Comparison of ENCODE assay signal across 8 cellular contexts in the genomic region with DNA sequence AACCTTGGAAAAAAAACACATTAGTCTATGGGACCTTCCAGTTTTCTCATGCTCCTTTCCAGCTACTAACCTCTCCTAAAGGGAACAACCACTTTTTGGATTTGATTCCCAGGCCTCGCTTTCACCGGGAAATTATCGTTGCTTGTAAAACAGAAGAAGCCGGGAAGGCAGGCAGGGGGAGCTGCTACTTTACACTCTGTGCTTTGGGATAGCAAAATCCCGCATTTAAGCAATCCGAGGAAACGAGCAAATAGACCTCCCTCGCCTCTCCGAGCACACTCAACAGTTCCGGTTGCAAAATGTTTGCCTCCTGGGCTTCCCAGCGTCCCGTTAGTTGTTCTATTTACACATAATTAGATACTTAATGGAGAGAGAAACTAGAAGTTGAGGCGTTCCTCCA. TPM values are rescaled to one million over a fixed set of nuclear protein-coding genes. Genes with fewer than 3 reads are reported as not detected.
A peak's percentile ranks its signal among the peaks of the same experiment; 100 is the strongest.
DNase-seq lines count a peak whose midpoint lies in the region; ATAC-seq, FAIRE-seq and TF ChIP-seq lines count a peak whose summit lies in the region.

No MANE protein-coding gene starts in this region.

- H3K27ac ChIP-seq in RWPE2 (ENCODE audit: poor library complexity, severe bottlenecking): no peak overlapping the region
- H3K27ac ChIP-seq in mesodermal cell (ENCODE audit: low read depth, low read length, severe bottlenecking): no peak overlapping the region
- peak overlapping the region; percentile 34 to 42 for H3K27ac ChIP-seq in tibial artery

- H3K4me3 ChIP-seq in RWPE2 (ENCODE audit: severe bottlenecking) (no peak overlapping the region), mesodermal cell (ENCODE audit: extremely low read depth, insufficient read depth, low read length, poor library complexity, severe bottlenecking) (peak overlapping the region; percentile 41), tibial artery (peak overlapping the region; percentile 53 to 62)

- ATAC-seq in RWPE2 (ENCODE audit: low read depth) (peak; percentile 24; the same call in 1 of the 3 replicates), HG02852 (IDR thresholded peaks at IDR 0.05; ENCODE audit: unreplicated experiment) (no peak)

- 0 to 2% methylated on average over 6 to 7 of the region's 13 CpGs for whole genome bisulfite sequencing in mesodermal cell (ENCODE audit: insufficient coverage in 2 of 2), 2 experiments

- DNase-seq in A172 (ENCODE audit: low spot score): peak; percentile 37
- peak; percentile 53 for DNase-seq in GF-D8 (lab: John Stamatoyannopoulos, UW)
- DNase-seq in RWPE2 (ENCODE audit: low spot score): no peak
- peak; percentile 75 to 83 for DNase-seq in tibial artery
- DNase-seq in COR-L47 (lab: John Stamatoyannopoulos, UW): no peak

- TF ChIP-seq CTCF in RWPE2 (IDR thresholded peaks at IDR 0.05; ENCODE audit: poor library complexity, severe bottlenecking): peak; percentile 25
- TF ChIP-seq CTCF in tibial artery (IDR thresholded peaks at IDR 0.05): no peak

- intact Hi-C loops in tibial artery (cut with DNase I; ENCODE audit: low total_unique reads): no loop called here

- H3K27me3 ChIP-seq in RWPE2 (ENCODE audit: insufficient read depth, poor library complexity, severe bottlenecking): peaks cover 29% of the 10 kb centered on the region
- H3K27me3 ChIP-seq in tibial artery: no peaks in the 10 kb centered on the region

- H3K9me3 ChIP-seq in RWPE2 (ENCODE audit: severe bottlenecking): no peaks in the 10 kb centered on the region
- no peaks in the 10 kb centered on the region for H3K9me3 ChIP-seq in mesodermal cell (ENCODE audit: control insufficient read depth, low read length)
- H3K9me3 ChIP-seq in tibial artery: no peaks in the 10 kb centered on the region

- FAIRE-seq in endometrium (lab: Jason Lieb, UNC): peak; percentile 69

- H3K36me3 ChIP-seq in RWPE2 (ENCODE audit: low read depth): no peaks in the 10 kb centered on the region
- no peaks in the 10 kb centered on the region for H3K36me3 ChIP-seq in mesodermal cell (ENCODE audit: control insufficient read depth, insufficient read depth, low read length)
- no peaks in the 10 kb centered on the region for H3K36me3 ChIP-seq in tibial artery

- H3K4me1 ChIP-seq in RWPE2 (ENCODE audit: insufficient read depth, poor library complexity, severe bottlenecking) (no peaks in the 10 kb centered on the region), mesodermal cell (ENCODE audit: control insufficient read depth, insufficient read depth, low read length, poor library complexity, severe bottlenecking) (peaks cover 5% of the 10 kb centered on the region), tibial artery (peaks cover 0 to 16% (median 6%) of the 10 kb centered on the region in 4 donors)

RNA-seq across cellular contexts. Expression of a gene that starts 1.2 kb away (rescaled TPM):
- not detected in 2 replicates for total RNA-seq in A172 (2014; rRNA removed; shearing (Covaris generic))
- 0.26 TPM for polyA plus RNA-seq in mesodermal cell (2013, experiment 1 of 2)
- polyA plus RNA-seq in mesodermal cell (2013, experiment 2 of 2): 0.15 TPM

Comparison
In these comparisons a context has a peak if more than half of its experiments do, and no peak if none do; other contexts are left out.
1. DNase-seq: peak in A172 (single experiment), GF-D8 (single experiment) and tibial artery (2 of 2); none in RWPE2 (single experiment) and COR-L47 (single experiment).
2. H3K27ac ChIP-seq: peak in tibial artery (2 of 2); none in RWPE2 (single experiment) and mesodermal cell (single experiment).